In the genomic region with DNA sequence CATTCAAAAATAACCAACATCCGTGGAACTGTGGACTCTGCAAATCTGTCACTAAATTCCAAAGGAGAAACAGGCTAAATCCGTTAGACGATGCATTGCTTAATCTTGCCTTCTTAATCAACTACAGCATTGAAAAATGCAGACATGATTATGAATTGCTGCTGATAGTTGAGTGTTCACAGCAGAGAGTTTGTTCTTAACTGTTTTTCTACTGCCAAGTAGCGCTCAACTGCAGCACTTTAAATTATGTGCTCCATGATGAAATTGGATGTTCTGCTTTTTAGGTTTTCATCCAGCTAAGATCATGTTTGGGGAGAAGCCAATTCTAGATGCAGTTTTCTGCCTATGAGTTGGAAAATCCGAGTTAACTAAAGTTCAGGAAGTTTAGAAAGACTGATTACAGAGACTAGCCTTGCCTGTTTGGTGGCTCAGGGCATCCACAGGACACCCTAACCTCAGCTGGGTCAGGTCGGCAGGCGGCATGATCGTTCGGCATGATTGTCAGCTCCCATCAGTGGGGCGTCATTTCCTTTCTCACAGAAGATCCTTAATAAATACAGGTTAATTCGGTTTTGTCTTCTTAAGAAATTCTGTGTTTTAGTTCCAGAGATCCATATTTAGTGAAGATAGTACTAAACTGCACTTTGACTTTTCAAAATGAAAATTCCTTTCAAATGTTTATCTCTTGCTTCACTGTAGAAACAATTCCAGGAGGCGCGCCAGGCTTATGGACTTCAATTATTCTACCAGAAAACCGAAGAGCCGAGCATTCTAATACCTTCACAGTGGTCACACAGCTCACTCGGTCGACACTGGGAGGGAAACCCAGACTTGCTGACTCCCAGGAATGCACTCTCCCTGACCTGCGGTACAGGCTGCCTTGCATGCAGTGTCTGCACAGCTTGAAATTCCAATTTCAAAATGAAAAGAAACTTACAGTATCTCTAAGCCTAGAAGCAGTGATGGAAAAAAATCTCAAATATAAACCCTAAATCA, we compare ENCODE assay signal across 14 cellular contexts.
DNase-seq lines count a peak whose midpoint lies in the region; ATAC-seq and TF ChIP-seq lines count a peak whose summit lies in the region.
"Had no signal": no experiment of that assay in that cellular context is flagged by ENCODE, and none has a peak within 500 bp of the region (broad histone marks: within the 10 kb centered on the region; RNA-seq: fewer than 3 reads in every experiment).

No MANE protein-coding gene starts in this region.

- ATAC-seq in left ventricle myocardium superior (peak; percentile 28), aorta (ENCODE audit: low FRiP score) (peak; percentile 75)

- peaks cover 6% of the 10 kb centered on the region for H3K4me1 Mint-ChIP-seq in nephron progenitor cell

- H3K27ac ChIP-seq in right atrium auricular region (no peak overlapping the region), fibroblast of lung (ENCODE audit: insufficient read depth, low read length) (no peak overlapping the region), aorta (ENCODE audit: low read depth in 1 of 2, low read length in 2 of 2) (no peak overlapping the region)
- H3K27ac ChIP-seq: testis had no signal

- in situ Hi-C loops in G401 (cut with HindIII; ENCODE audit: low sequenced_read_pairs), result no loop called here

- peak overlapping the region; percentile 85 for H3K4me2 ChIP-seq in fibroblast of lung (ENCODE audit: extremely low read depth, insufficient read depth, low read length)

- TF ChIP-seq CTCF in right atrium auricular region (IDR thresholded peaks at IDR 0.05), result no peak
- no peak for TF ChIP-seq CTCF in fibroblast of lung (conservative IDR thresholded peaks at IDR 0.05 in 1 of 2, IDR thresholded peaks at IDR 0.05 in 1 of 2; ENCODE audit: low read depth in 1 of 2, low read length in 2 of 2)
- TF ChIP-seq CTCF in nephron progenitor cell (IDR thresholded peaks at IDR 0.05), result no peak

- peaks cover 12% of the 10 kb centered on the region for H3K9me3 Mint-ChIP-seq in nephron progenitor cell

- peak overlapping the region; percentile 74 for H2AFZ ChIP-seq in fibroblast of lung (ENCODE audit: low read length)

- H3K4me1 ChIP-seq in right atrium auricular region (no peaks in the 10 kb centered on the region), fibroblast of lung (ENCODE audit: control insufficient read depth, extremely low read depth, insufficient read depth, low read length) (no peaks in the 10 kb centered on the region), aorta (ENCODE audit: control insufficient read depth in 1 of 2, insufficient read depth in 2 of 2, low read length in 2 of 2) (no peaks in the 10 kb centered on the region)

- H3K27ac Mint-ChIP-seq in nephron progenitor cell, result peak overlapping the region; percentile 28
- H3K27ac Mint-ChIP-seq: activated naive CD8-positive, alpha-beta T cell treated with anti-CD3 and anti-CD28 coated beads for 36 hours had no signal

- H3K4me3 Mint-ChIP-seq in nephron progenitor cell, result no peak overlapping the region
- H3K4me3 Mint-ChIP-seq: activated naive CD8-positive, alpha-beta T cell treated with anti-CD3 and anti-CD28 coated beads for 36 hours had no signal

- H3K4me3 ChIP-seq in right atrium auricular region (peak overlapping the region in 1 of 2 donors; percentile 22), fibroblast of lung (replicated peaks in 1 of 4; ENCODE audit: control extremely low read depth in 1 of 4, insufficient read depth in 1 of 4, low read depth in 3 of 4, low read length in 4 of 4) (peak overlapping the region; percentile 33 to 60 (median 36)), aorta (ENCODE audit: low read length in 2 of 2) (peak overlapping the region in 1 of 2 donors; percentile 11)
- H3K4me3 ChIP-seq: testis had no signal

- no peak overlapping the region for H3K9ac ChIP-seq in fibroblast of lung (ENCODE audit: insufficient read depth, low read length)

- H3K36me3 Mint-ChIP-seq in nephron progenitor cell (ENCODE audit: low read depth), result peaks cover 4% of the 10 kb centered on the region

- H4K20me1 ChIP-seq in fibroblast of lung (ENCODE audit: control insufficient read depth, extremely low read depth, insufficient read depth, low read length), result no peaks in the 10 kb centered on the region

- H3K79me2 ChIP-seq in fibroblast of lung (ENCODE audit: control insufficient read depth, insufficient read depth, low read length), result no peaks in the 10 kb centered on the region

- peaks cover 0 to 3% of the 10 kb centered on the region in 2 donors for H3K9me3 ChIP-seq in right atrium auricular region
- H3K9me3 ChIP-seq in fibroblast of lung (ENCODE audit: control insufficient read depth, insufficient read depth, low read depth, low read length), result no peaks in the 10 kb centered on the region
- H3K9me3 ChIP-seq in aorta (ENCODE audit: control insufficient read depth, low read length), result no peaks in the 10 kb centered on the region
- H3K9me3 ChIP-seq: testis had no signal

- H3K27me3 ChIP-seq in right atrium auricular region, result no peaks in the 10 kb centered on the region
- H3K27me3 ChIP-seq in fibroblast of lung (ENCODE audit: control insufficient read depth, insufficient read depth, low read length), result no peaks in the 10 kb centered on the region
- H3K27me3 ChIP-seq in aorta (ENCODE audit: control insufficient read depth in 1 of 2, insufficient read depth in 2 of 2, low read length in 1 of 2), result no peaks in the 10 kb centered on the region
- H3K27me3 ChIP-seq: esophagus squamous epithelium, testis had no signal

- DNase-seq in left ventricle myocardium superior (no peak), right atrium auricular region (ENCODE audit: low spot score) (no peak), fibroblast of lung (ENCODE audit: low read depth in 2 of 2) (peak in 1 of 2 donors; percentile 88), nephron progenitor cell (no peak), aorta (no peak), GM19240 (ENCODE audit: insufficient read length, low spot score) (no peak), GF-D8 (lab: John Stamatoyannopoulos, UW) (no peak), G401 (ENCODE audit: low spot score) (no peak)
- DNase-seq: activated CD4-positive, CD25-positive, alpha-beta regulatory T cell; activated naive CD8-positive, alpha-beta T cell treated with anti-CD3 and anti-CD28 coated beads for 36 hours; cortex of kidney; esophagus squamous epithelium; NCI-H1092; testis had no signal

- no peaks in the 10 kb centered on the region for H3K36me3 ChIP-seq in right atrium auricular region
- no peaks in the 10 kb centered on the region for H3K36me3 ChIP-seq in fibroblast of lung (ENCODE audit: control insufficient read depth, insufficient read depth, low read length)
- H3K36me3 ChIP-seq in aorta (ENCODE audit: control insufficient read depth in 1 of 2, insufficient read depth in 2 of 2, low read length in 1 of 2), result no peaks in the 10 kb centered on the region
- H3K36me3 ChIP-seq: esophagus squamous epithelium had no signal

- intact Hi-C loops in left ventricle myocardium superior (cut with micrococcal nuclease) (no loop called here), aorta (cut with DNase I) (no loop called here)

- peaks cover 9% of the 10 kb centered on the region for H3K27me3 Mint-ChIP-seq in nephron progenitor cell (ENCODE audit: low read depth, poor library complexity)
- H3K27me3 Mint-ChIP-seq: activated naive CD8-positive, alpha-beta T cell treated with anti-CD3 and anti-CD28 coated beads for 36 hours had no signal

- 7 to 10% methylated on average over 18 of the region's 18 CpGs for WGBS in aorta, 2 donors
